ENCODE assay signal across 8 cellular contexts in the genomic region with DNA sequence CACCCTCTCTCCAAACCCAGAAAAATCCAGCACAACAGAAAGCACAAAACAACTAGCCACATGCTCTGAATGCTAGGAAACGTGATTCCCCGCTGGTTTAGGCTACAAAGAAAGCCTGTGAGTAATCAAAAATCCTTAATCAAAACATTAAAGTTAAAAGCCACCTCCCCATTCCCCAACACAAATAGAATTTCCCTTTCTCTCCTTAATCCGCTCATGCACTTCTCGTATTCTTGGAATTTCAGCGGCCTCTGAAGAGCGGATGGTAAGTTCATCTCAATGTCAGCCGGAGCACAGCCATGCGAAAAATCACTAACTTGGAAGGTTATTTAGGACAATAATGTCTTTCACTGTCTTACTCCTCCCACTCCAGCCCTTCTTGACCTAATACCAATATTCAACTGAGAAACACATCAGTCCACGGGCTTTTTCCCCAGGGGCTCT.
DNase-seq lines count a peak whose midpoint lies in the region; ATAC-seq, FAIRE-seq and TF ChIP-seq lines count a peak whose summit lies in the region.

No MANE protein-coding gene starts in this region.

- H3K27me3 Mint-ChIP-seq in naive B cell, result peaks cover 4 to 26% (median 16%) of the 10 kb centered on the region in 3 donors
- peaks cover 62% of the 10 kb centered on the region for H3K27me3 Mint-ChIP-seq in activated naive CD4-positive, alpha-beta T cell treated with anti-CD3 and anti-CD28 coated beads, Interleukin-2, amount 10 ng/mL, durations not matched to agents 7 days and 5 days

- peaks cover 0 to 6% of the 10 kb centered on the region in 2 donors for H3K36me3 Mint-ChIP-seq in naive B cell
- no peaks in the 10 kb centered on the region for H3K36me3 Mint-ChIP-seq in activated naive CD4-positive, alpha-beta T cell treated with anti-CD3 and anti-CD28 coated beads, Interleukin-2, amount 10 ng/mL, durations not matched to agents 7 days and 5 days

- peak overlapping the region; percentile 85 for H3K9ac ChIP-seq in NT2/D1 (ENCODE audit: insufficient read length, low read depth)

- H3K4me1 ChIP-seq in NT2/D1 (ENCODE audit: insufficient read depth, insufficient read length), result no peaks in the 10 kb centered on the region
- H3K4me1 ChIP-seq in esophagus muscularis mucosa, result peaks cover 21 to 62% (median 59%) of the 10 kb centered on the region in 4 donors

- H3K27me3 ChIP-seq in NT2/D1 (ENCODE audit: insufficient read depth, insufficient read length) (no peaks in the 10 kb centered on the region), esophagus muscularis mucosa (no peaks in the 10 kb centered on the region)

- H3K36me3 ChIP-seq in NT2/D1 (ENCODE audit: insufficient read depth, insufficient read length, low read length), result no peaks in the 10 kb centered on the region
- no peaks in the 10 kb centered on the region for H3K36me3 ChIP-seq in esophagus muscularis mucosa

- no peak for TF ChIP-seq POLR2A in esophagus muscularis mucosa (IDR thresholded peaks at IDR 0.05; ENCODE audit: low read depth)
- TF ChIP-seq POLR2A in GM12892 (IDR thresholded peaks at IDR 0.05; ENCODE audit: low read depth, low read length), result no peak

- TF ChIP-seq EP300 in esophagus muscularis mucosa (IDR thresholded peaks at IDR 0.05), result no peak

- H3K4me3 ChIP-seq in NT2/D1 (ENCODE audit: insufficient read length, low read depth), result peak overlapping the region; percentile 69
- H3K4me3 ChIP-seq in esophagus muscularis mucosa, result peak overlapping the region; percentile 87 to 89 (median 88)

- WGBS in esophagus muscularis mucosa, result 21% methylated on average over 9 of the region's 9 CpGs

- in situ Hi-C loops in Caki2 (cut with HindIII; ENCODE audit: low pct_unique_long_range_greater_than_20kb, low sequenced_read_pairs), result no loop called here

- no peak for ATAC-seq in naive B cell (ENCODE audit: low read depth in 2 of 2)

- CTCF ChIA-PET in activated naive CD4-positive, alpha-beta T cell treated with anti-CD3 and anti-CD28 coated beads, Interleukin-2, amount 10 ng/mL, durations not matched to agents 7 days and 5 days (lab: Charles Lee), result no interaction called here

- intact Hi-C loops in esophagus muscularis mucosa (cut with DNase I), result loop anchor here (5.0 kb wide), 2 partner anchors 59 to 94 kb away; no protein-coding TSS in a partner anchor

- H3K27ac ChIP-seq in esophagus muscularis mucosa (replicated peaks in 1 of 4), result peak overlapping the region; percentile 91 to 94 (median 93)

- TF ChIP-seq CTCF in esophagus muscularis mucosa (IDR thresholded peaks at IDR 0.05), result no peak

- H3K4me3 Mint-ChIP-seq in naive B cell, result peak overlapping the region; percentile 66 to 89 (median 81)
- no peak overlapping the region for H3K4me3 Mint-ChIP-seq in activated naive CD4-positive, alpha-beta T cell treated with anti-CD3 and anti-CD28 coated beads, Interleukin-2, amount 10 ng/mL, durations not matched to agents 7 days and 5 days

- peaks cover 0 to 8% (median 3%) of the 10 kb centered on the region in 7 donors for H3K9me3 Mint-ChIP-seq in naive B cell
- no peaks in the 10 kb centered on the region for H3K9me3 Mint-ChIP-seq in activated naive CD4-positive, alpha-beta T cell treated with anti-CD3 and anti-CD28 coated beads, Interleukin-2, amount 10 ng/mL, durations not matched to agents 7 days and 5 days

- H3K27ac Mint-ChIP-seq in naive B cell, result no peak overlapping the region
- H3K27ac Mint-ChIP-seq in activated naive CD4-positive, alpha-beta T cell treated with anti-CD3 and anti-CD28 coated beads, Interleukin-2, amount 10 ng/mL, durations not matched to agents 7 days and 5 days, result no peak overlapping the region

- H3K4me1 Mint-ChIP-seq in naive B cell, result peaks cover 10 to 20% (median 10%) of the 10 kb centered on the region in 3 donors
- H3K4me1 Mint-ChIP-seq in activated naive CD4-positive, alpha-beta T cell treated with anti-CD3 and anti-CD28 coated beads, Interleukin-2, amount 10 ng/mL, durations not matched to agents 7 days and 5 days, result peaks cover 3% of the 10 kb centered on the region

- DNase-seq in Caki2 (ENCODE audit: low read depth) (peak; percentile 52), NT2/D1 (ENCODE audit: low read depth, low spot score) (peak; percentile 2), esophagus muscularis mucosa (ENCODE audit: extremely low spot score) (no peak), naive B cell (no peak), GM12892 (ENCODE audit: insufficient read length) (no peak), GF-D8 (lab: John Stamatoyannopoulos, UW) (no peak), GM19238 (ENCODE audit: insufficient read length, low spot score) (no peak)
- DNase-seq in activated naive CD4-positive, alpha-beta T cell treated with anti-CD3 and anti-CD28 coated beads, Interleukin-2, amount 10 ng/mL, durations not matched to agents 7 days and 5 days, result no peak

- H3K9me3 ChIP-seq in NT2/D1 (ENCODE audit: insufficient read depth, low read length) (no peaks in the 10 kb centered on the region), esophagus muscularis mucosa (no peaks in the 10 kb centered on the region)

- no peak for FAIRE-seq in GM12892 (lab: Jason Lieb, UNC)

Comparison
In these comparisons a context has a peak if more than half of its experiments do, and no peak if none do; other contexts are left out.
1. DNase-seq: peak in Caki2 (single experiment) and NT2/D1 (single experiment); none in esophagus muscularis mucosa (single experiment), naive B cell (single experiment), GM12892 (single experiment), activated naive CD4-positive, alpha-beta T cell treated with anti-CD3 and anti-CD28 coated beads, Interleukin-2, amount 10 ng/mL, durations not matched to agents 7 days and 5 days (single experiment), GF-D8 (single experiment) and GM19238 (single experiment).